ENCODE assay signal across 10 cellular contexts in genomic region chr1:152182942-152183341, GRCh38. TPM values are rescaled to one million over a fixed set of nuclear protein-coding genes. Genes with fewer than 3 reads are reported as not detected.
DNase-seq lines count a peak whose midpoint lies in the region; ATAC-seq and TF ChIP-seq lines count a peak whose summit lies in the region.
"Had no signal": no experiment of that assay in that cellular context is flagged by ENCODE, and none has a peak within 500 bp of the region (broad histone marks: within the 10 kb centered on the region; RNA-seq: fewer than 3 reads in every experiment).

No MANE protein-coding gene starts in this region.

- H3K27ac ChIP-seq in brain microvascular endothelial cell (peak overlapping the region; percentile 91), mesenchymal stem cell (ENCODE audit: low read length, poor library complexity, severe bottlenecking) (no peak overlapping the region)
- H3K27ac ChIP-seq: pancreas had no signal

- H2BK5ac ChIP-seq in mesenchymal stem cell (ENCODE audit: low read depth, low read length, poor library complexity, severe bottlenecking): no peak overlapping the region

- H3K4me2 ChIP-seq in mesenchymal stem cell (ENCODE audit: low read length, poor library complexity, severe bottlenecking): no peak overlapping the region

- H2BK15ac ChIP-seq in mesenchymal stem cell (ENCODE audit: low read depth, poor library complexity, severe bottlenecking): no peak overlapping the region

- TF ChIP-seq CTCF in BE2C (IDR thresholded peaks at IDR 0.05; ENCODE audit: low read depth, low read length): no peak
- no peak for TF ChIP-seq CTCF in brain microvascular endothelial cell (IDR thresholded peaks at IDR 0.05; ENCODE audit: low read depth, low read length, missing control alignments)

- in situ Hi-C loops in brain microvascular endothelial cell (cut with HindIII; ENCODE audit: low pct_ligation_motif_present, low sequenced_read_pairs): no loop called here

- no peak overlapping the region for H3K4ac ChIP-seq in mesenchymal stem cell (ENCODE audit: low read depth in 1 of 2, low read length in 2 of 2)

- WGBS in mesenchymal stem cell: 72% methylated on average over 2 of the region's 2 CpGs

- no peak overlapping the region for H3K14ac ChIP-seq in mesenchymal stem cell (ENCODE audit: low read length in 2 of 2)

- no peak overlapping the region for H4K91ac ChIP-seq in mesenchymal stem cell (ENCODE audit: low read length)

- H3K79me1 ChIP-seq in mesenchymal stem cell (replicated peaks; ENCODE audit: low read length, poor library complexity, severe bottlenecking): no peaks in the 10 kb centered on the region

- no peak overlapping the region for H3K23ac ChIP-seq in mesenchymal stem cell (ENCODE audit: low read length in 2 of 2)

- H3K27me3 ChIP-seq in BE2C: no peaks in the 10 kb centered on the region; the same call in 1 of the 2 replicates
- H3K27me3 ChIP-seq in brain microvascular endothelial cell (replicated peaks): no peaks in the 10 kb centered on the region
- peaks cover 0 to 38% of the 10 kb centered on the region in 2 experiments for H3K27me3 ChIP-seq in mesenchymal stem cell (ENCODE audit: control insufficient read depth in 1 of 2, insufficient read depth in 1 of 2, low read length in 2 of 2)
- H3K27me3 ChIP-seq: pancreas had no signal

- no peak overlapping the region for H3K4me3 ChIP-seq in BE2C (ENCODE audit: low read depth, low read length)
- no peak overlapping the region for H3K4me3 ChIP-seq in brain microvascular endothelial cell (ENCODE audit: low read depth, low read length)
- H3K4me3 ChIP-seq in mesenchymal stem cell (ENCODE audit: insufficient read depth in 1 of 2, low read depth in 1 of 2, low read length in 2 of 2): no peak overlapping the region
- H3K4me3 ChIP-seq: pancreas had no signal

- H3K9me3 ChIP-seq in BE2C: no peaks in the 10 kb centered on the region
- H3K9me3 ChIP-seq in mesenchymal stem cell (ENCODE audit: control insufficient read depth, low read length): no peaks in the 10 kb centered on the region
- H3K9me3 ChIP-seq: pancreas had no signal

- H3K4me1 ChIP-seq in BE2C (no peaks in the 10 kb centered on the region), mesenchymal stem cell (ENCODE audit: control insufficient read depth, insufficient read depth, low read depth, low read length) (peaks cover 2% of the 10 kb centered on the region)
- H3K4me1 ChIP-seq: pancreas had no signal

- H3K18ac ChIP-seq in mesenchymal stem cell (ENCODE audit: low read depth in 1 of 2, low read length in 2 of 2): no peak overlapping the region

- no peak overlapping the region for H2AK5ac ChIP-seq in mesenchymal stem cell (ENCODE audit: low read length, severe bottlenecking)

- ATAC-seq in HG02938 (IDR thresholded peaks at IDR 0.05; ENCODE audit: unreplicated experiment) (no peak), GM19467 (IDR thresholded peaks at IDR 0.05; ENCODE audit: unreplicated experiment) (no peak), HG03457 (IDR thresholded peaks at IDR 0.05; ENCODE audit: unreplicated experiment) (no peak)

- peak; percentile 10 for DNase-seq in BE2C
- peak; percentile 73 for DNase-seq in HS-5 (ENCODE audit: low read depth)
- DNase-seq in brain microvascular endothelial cell: peak; percentile 96
- DNase-seq in mesenchymal stem cell: no peak
- DNase-seq in dedifferentiated amniotic fluid mesenchymal stem cell (ENCODE audit: extremely low spot score): no peak
- DNase-seq: NCI-H2171, pancreas had no signal

- H3K36me3 ChIP-seq in BE2C (no peaks in the 10 kb centered on the region), brain microvascular endothelial cell (replicated peaks) (no peaks in the 10 kb centered on the region), mesenchymal stem cell (ENCODE audit: control insufficient read depth in 1 of 2, insufficient read depth in 2 of 2, low read depth in 1 of 2, low read length in 2 of 2) (no peaks in the 10 kb centered on the region)
- H3K36me3 ChIP-seq: pancreas had no signal

- H3K9ac ChIP-seq in mesenchymal stem cell (ENCODE audit: low read length): peak overlapping the region; percentile 34

- no peak overlapping the region for H2BK12ac ChIP-seq in mesenchymal stem cell (ENCODE audit: low read length in 2 of 2)

- H2AFZ ChIP-seq in mesenchymal stem cell (ENCODE audit: low read depth, low read length): no peak overlapping the region

- H4K8ac ChIP-seq in mesenchymal stem cell (ENCODE audit: low read length): no peak overlapping the region

- H2BK120ac ChIP-seq in mesenchymal stem cell (ENCODE audit: low read depth, low read length): no peak overlapping the region

RNA-seq across cellular contexts. Expression of gene RPTN, which starts 23.9 kb away (rescaled TPM):
- polyA plus RNA-seq in BE2C (2012; ENCODE audit: insufficient read depth, insufficient read length, low read depth): not detected
- polyA plus RNA-seq in mesenchymal stem cell (2013, experiment 1 of 2): not detected
- polyA plus RNA-seq in mesenchymal stem cell (2013, experiment 2 of 2): not detected
- polyA plus RNA-seq: pancreas had no signal

RNA-seq across cellular contexts. Expression of gene HRNR, which starts 41.1 kb away (rescaled TPM):
- 0.06 TPM for polyA plus RNA-seq in BE2C (2012; ENCODE audit: insufficient read depth, insufficient read length, low read depth)
- polyA plus RNA-seq in mesenchymal stem cell (2013, experiment 1 of 2): not detected
- not detected for polyA plus RNA-seq in mesenchymal stem cell (2013, experiment 2 of 2)

Comparison
In these comparisons a context has a peak if more than half of its experiments do, and no peak if none do; other contexts are left out.
1. DNase-seq: peak in BE2C (single experiment), HS-5 (single experiment) and brain microvascular endothelial cell (single experiment); none in mesenchymal stem cell (single experiment) and dedifferentiated amniotic fluid mesenchymal stem cell (single experiment).